8 cellular contexts compared by ENCODE assay signal in the genomic region with DNA sequence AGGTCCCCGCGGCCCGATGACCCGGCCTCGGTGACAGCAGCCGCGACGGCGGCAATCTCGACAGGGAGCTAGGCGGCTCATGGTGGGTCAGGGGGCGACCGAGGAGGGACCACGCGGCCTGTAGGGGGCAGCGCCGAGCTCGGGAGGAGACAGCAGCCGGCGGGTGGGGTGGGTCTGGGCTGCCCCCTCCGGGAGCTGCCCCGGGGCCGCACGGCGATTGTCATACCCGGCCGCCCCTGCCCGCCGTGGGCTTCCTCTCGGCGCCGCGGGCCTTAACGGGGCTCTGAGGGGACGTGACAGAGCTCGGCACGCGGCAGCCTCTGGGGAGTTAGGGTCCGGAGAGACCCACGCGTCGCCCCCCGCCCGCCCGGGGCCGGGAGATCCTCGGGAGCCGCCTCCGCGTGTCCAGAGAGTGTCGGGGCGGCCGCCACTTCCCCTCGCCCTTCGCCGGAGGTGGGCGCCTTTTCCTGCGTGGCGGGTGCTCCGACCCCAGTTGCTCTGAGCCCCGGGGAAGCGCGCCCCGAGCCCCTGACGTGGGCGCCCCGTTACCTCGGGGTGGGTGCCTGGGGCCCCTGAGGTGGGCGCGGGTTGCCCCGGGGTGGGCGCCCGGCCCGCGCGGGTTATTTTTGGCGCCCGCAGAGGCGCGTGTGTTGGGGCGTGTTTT. TPM values are rescaled to one million over a fixed set of nuclear protein-coding genes. Genes with fewer than 3 reads are reported as not detected.
A peak's percentile ranks its signal among the peaks of the same experiment; 100 is the strongest.
DNase-seq lines count a peak whose midpoint lies in the region; ATAC-seq, FAIRE-seq and TF ChIP-seq lines count a peak whose summit lies in the region.

No MANE protein-coding gene starts in this region.

- H3K4me3 ChIP-seq in mesodermal cell (ENCODE audit: extremely low read depth, insufficient read depth, low read length, poor library complexity, severe bottlenecking) = peak overlapping the region; percentile 73

- FAIRE-seq in H54 (lab: Jason Lieb, UNC) = no peak

- TF ChIP-seq EP300 in Ishikawa (IDR thresholded peaks at IDR 0.05; ENCODE audit: borderline replicate concordance) = no peak

- H3K4me1 ChIP-seq in mesodermal cell (ENCODE audit: control insufficient read depth, insufficient read depth, low read length, poor library complexity, severe bottlenecking) = peaks cover 4% of the 10 kb centered on the region

- in situ Hi-C loops in Caki2 (cut with HindIII; ENCODE audit: low pct_unique_long_range_greater_than_20kb, low sequenced_read_pairs) = no loop called here

- peak; percentile 31 for ATAC-seq in GM21447 (IDR thresholded peaks at IDR 0.05; ENCODE audit: unreplicated experiment)

- WGBS in mesodermal cell (ENCODE audit: insufficient coverage in 2 of 2), 2 experiments = 2 to 5% methylated on average over 36 to 67 of the region's 81 CpGs

- peak; percentile 38; the same call in 1 of the 2 replicates for TF ChIP-seq RAD21 in Ishikawa (IDR thresholded peaks at IDR 0.05; ENCODE audit: low read depth)

- no peaks in the 10 kb centered on the region for H3K9me3 ChIP-seq in mesodermal cell (ENCODE audit: control insufficient read depth, low read length)

- no peak for TF ChIP-seq POLR2A in H54 (IDR thresholded peaks at IDR 0.05; ENCODE audit: low read depth, low read length)

- no peaks in the 10 kb centered on the region for H3K36me3 ChIP-seq in mesodermal cell (ENCODE audit: control insufficient read depth, insufficient read depth, low read length)

- DNase-seq in Caki2 (ENCODE audit: low read depth) (peak; percentile 10), H54 (ENCODE audit: insufficient read length, low spot score) (no peak)
- peak; percentile 71 to 72 for DNase-seq in activated CD4-positive, alpha-beta T cell treated with anti-CD3 and anti-CD28 coated beads, Interleukin-2, amount 50 U/mL, for 4 hours
- DNase-seq in effector CD8-positive, alpha-beta T cell (lab: John Stamatoyannopoulos, UW) = peak; percentile 53
- peak; percentile 87 for DNase-seq in stimulated activated CD8-positive, alpha-beta memory T cell treated with anti-CD3 and anti-CD28 coated beads, Interleukin-4, amount 100 ng/mL, for 48 hours

- no peak overlapping the region for H3K27ac ChIP-seq in mesodermal cell (ENCODE audit: low read depth, low read length, severe bottlenecking)

TF ChIP-seq in Ishikawa, 13 proteins besides CTCF, POLR2A, EP300 and RAD21:
- TF ChIP-seq ZBTB7A (IDR thresholded peaks at IDR 0.05; ENCODE audit: low read depth) = peak; percentile 87
- TF ChIP-seq NFIC (IDR thresholded peaks at IDR 0.05) = no peak
- TF ChIP-seq, protein P1, sequence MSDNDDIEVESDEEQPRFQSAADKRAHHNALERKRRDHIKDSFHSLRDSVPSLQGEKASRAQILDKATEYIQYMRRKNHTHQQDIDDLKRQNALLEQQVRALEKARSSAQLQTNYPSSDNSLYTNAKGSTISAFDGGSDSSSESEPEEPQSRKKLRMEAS (IDR thresholded peaks at IDR 0.05) = peak; percentile 41; the same call in 1 of the 2 replicates
TF ChIP-seq in Ishikawa: peak in this region for 2.

RNA-seq across cellular contexts. Expression of a gene that starts 0.5 kb away (rescaled TPM):
- total RNA-seq in Caki2 (2014; rRNA removed; shearing (Covaris generic); ENCODE audit: low replicate concordance) = 1.0 and 1.1 TPM in 2 replicates
- polyA plus RNA-seq in mesodermal cell (2013, experiment 1 of 2) = 6.7 TPM
- 6.9 TPM for polyA plus RNA-seq in mesodermal cell (2013, experiment 2 of 2)
